Comparison of ENCODE assay signal across 20 cellular contexts in the genomic region with DNA sequence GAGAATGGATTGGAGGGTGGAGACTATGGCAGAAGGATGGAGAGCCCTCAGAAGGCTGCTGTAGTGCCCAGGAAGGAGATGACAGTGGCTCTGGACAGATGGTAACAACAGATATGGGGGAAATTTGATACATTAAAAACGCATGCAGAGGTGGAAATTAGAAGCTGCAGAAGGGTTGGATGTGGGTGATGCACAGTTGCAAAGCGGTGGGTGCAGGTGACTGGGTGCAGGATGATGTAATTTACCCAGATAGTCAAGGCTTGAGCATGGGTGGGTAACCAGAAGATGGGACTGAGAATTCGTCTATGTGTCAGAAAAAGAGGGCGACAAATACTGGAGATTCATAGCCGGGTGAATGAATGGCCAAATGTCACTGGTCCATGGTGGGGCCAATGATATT.
DNase-seq lines count a peak whose midpoint lies in the region; ATAC-seq, FAIRE-seq and TF ChIP-seq lines count a peak whose summit lies in the region.
"Had no signal": no experiment of that assay in that cellular context is flagged by ENCODE, and none has a peak within 500 bp of the region (broad histone marks: within the 10 kb centered on the region; RNA-seq: fewer than 3 reads in every experiment).

No MANE protein-coding gene starts in this region.

- H3K4me3 ChIP-seq in coronary artery = no peak overlapping the region
- H3K4me3 ChIP-seq: GM23248 had no signal

- FAIRE-seq in urothelium cell line (lab: Jason Lieb, UNC) = peak; percentile 74
- FAIRE-seq in RCC 7860 (lab: Jason Lieb, UNC) = no peak
- FAIRE-seq: GM12891, GM18507, H1 had no signal

- DNase-seq in NCI-H2171 (lab: John Stamatoyannopoulos, UW) = peak; percentile 77
- peak; percentile 59 to 91 for DNase-seq in NCI-H524 (lab: John Stamatoyannopoulos, UW)
- peak; percentile 26 for DNase-seq in coronary artery (ENCODE audit: low spot score)
- no peak for DNase-seq in urothelium cell line (ENCODE audit: low spot score)
- DNase-seq in T-helper 2 cell = no peak
- DNase-seq in RCC 7860 (ENCODE audit: low spot score) = no peak
- DNase-seq: C1 segment of cervical spinal cord; Calu3; CD4-positive, alpha-beta memory T cell; COR-L47; DMS53; DMS79 treated with DMSO at 0.1 percent for 48 hours; GF-D8; GM23248; H7; HCEC 1CT had no signal

- no peak overlapping the region for H3K27ac ChIP-seq in coronary artery
- H3K27ac ChIP-seq: GM23248 had no signal

- no peak for TF ChIP-seq CTCF in coronary artery (IDR thresholded peaks at IDR 0.05)

- no peak for ATAC-seq in HG02981 (IDR thresholded peaks at IDR 0.05; ENCODE audit: unreplicated experiment)

Comparison
In these comparisons a context has a peak if more than half of its experiments do, and no peak if none do; other contexts are left out.
1. DNase-seq: peak in NCI-H2171 (single experiment), NCI-H524 (2 of 2) and coronary artery (single experiment); none in urothelium cell line (single experiment), T-helper 2 cell (0 of 5) and RCC 7860 (single experiment).